In genomic region chr6:113907107-113907506, GRCh38 we compare ENCODE assay signal across 2 cellular contexts.
TF ChIP-seq lines count a peak whose summit lies in the region.

No MANE protein-coding gene starts in this region.

TF ChIP-seq in HepG2, 621 proteins besides CTCF, POLR2A, EP300 and RAD21:
- no peak for TF ChIP-seq ZBTB21 (CRISPR knock-in tag; IDR thresholded peaks at IDR 0.05)
- TF ChIP-seq STAG1 (CRISPR knock-in tag; IDR thresholded peaks at IDR 0.05), result peak; percentile 60

TF ChIP-seq in GM12878, 131 proteins besides CTCF, POLR2A, EP300 and RAD21:
- TF ChIP-seq IRF5 (IDR thresholded peaks at IDR 0.05; ENCODE audit: borderline replicate concordance) (no peak), TARDBP (IDR thresholded peaks at IDR 0.05; ENCODE audit: borderline replicate concordance) (no peak), CBX5 (IDR thresholded peaks at IDR 0.05; ENCODE audit: low read depth) (no peak), JUNB (IDR thresholded peaks at IDR 0.05) (no peak), SREBF1 (IDR thresholded peaks at IDR 0.05; ENCODE audit: low read length) (no peak), TBL1XR1 (IDR thresholded peaks at IDR 0.05; ENCODE audit: low read depth, low read length) (no peak), SIX5 (IDR thresholded peaks at IDR 0.05; ENCODE audit: low read depth, low read length, severe bottlenecking) (no peak)
TF ChIP-seq in GM12878: peak in this region for 0.
